Comparison of ENCODE assay signal across 23 cellular contexts in the genomic region with DNA sequence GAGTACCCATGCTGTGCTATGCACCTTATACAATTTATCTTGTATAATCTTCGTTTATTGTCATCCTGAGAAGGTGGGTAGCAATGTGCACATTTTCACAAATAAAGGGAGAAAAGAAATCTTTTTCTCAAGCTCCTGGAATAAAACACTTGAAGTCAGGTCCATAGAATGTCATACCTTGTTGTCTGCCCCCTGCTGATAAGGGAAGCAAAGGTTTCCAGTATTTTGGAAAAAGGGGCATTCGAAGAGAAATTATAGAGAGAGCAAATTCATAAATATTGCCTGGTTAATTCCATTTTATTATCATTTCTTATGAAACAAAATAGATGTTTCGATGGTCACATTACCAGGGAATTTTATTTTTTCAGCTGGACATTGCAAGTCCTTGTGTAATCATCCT.
DNase-seq lines count a peak whose midpoint lies in the region; TF ChIP-seq lines count a peak whose summit lies in the region.
"Had no signal": no experiment of that assay in that cellular context is flagged by ENCODE, and none has a peak within 500 bp of the region (broad histone marks: within the 10 kb centered on the region; RNA-seq: fewer than 3 reads in every experiment).

No MANE protein-coding gene starts in this region.

- no peaks in the 10 kb centered on the region for H3K79me1 ChIP-seq in mesendoderm (ENCODE audit: low read length)

- H3K4me1 ChIP-seq in mesendoderm (ENCODE audit: control insufficient read depth, low read depth, low read length), result no peaks in the 10 kb centered on the region
- H3K4me1 ChIP-seq: transverse colon had no signal

- no peak overlapping the region for H3K9ac ChIP-seq in mesendoderm (ENCODE audit: low read length)
- H3K9ac ChIP-seq: BLaER1 treated with 17β-estradiol and CSF1 and Interleukin-3, amounts not matched to agents 10 nM and 100 nM had no signal

- no peaks in the 10 kb centered on the region for H3K9me3 Mint-ChIP-seq in chondrocyte (ENCODE audit: low read depth)
- H3K9me3 Mint-ChIP-seq: activated naive CD8-positive, alpha-beta T cell treated with anti-CD3 and anti-CD28 coated beads, Interleukin-2, amount 10 ng/mL, durations not matched to agents 7 days and 5 days; IgD-negative memory B cell; natural killer cell treated with Interleukin-12 subunit alpha and Interleukin-12 subunit beta and Interleukin-15 and Interleukin-18, amount 100 ng/mL, for 72 hours had no signal

- no peak overlapping the region for H2BK5ac ChIP-seq in mesendoderm (ENCODE audit: low read length)

- no peak overlapping the region for H2BK120ac ChIP-seq in mesendoderm (ENCODE audit: low read depth, low read length)

- DNase-seq in DMS 273 (lab: John Stamatoyannopoulos, UW; ENCODE audit: unreplicated experiment) (peak; percentile 5), DMS 273 treated with DMSO at 0.1 percent for 48 hours (lab: John Stamatoyannopoulos, UW) (no peak), chondrocyte (ENCODE audit: low spot score) (no peak), mesendoderm (peak; percentile 22), GM19240 (ENCODE audit: insufficient read length, low spot score) (no peak), NCI-H2171 (lab: John Stamatoyannopoulos, UW) (no peak), NCI-H748 (lab: John Stamatoyannopoulos, UW; ENCODE audit: unreplicated experiment) (no peak)
- DNase-seq: 8988T; activated naive CD8-positive, alpha-beta T cell treated with anti-CD3 and anti-CD28 coated beads, Interleukin-2, amount 10 ng/mL, durations not matched to agents 7 days and 5 days; H7; heart right ventricle; midbrain; NCI-H2029 treated with DMSO at 0.1 percent for 48 hours; ovary; right cardiac atrium; stimulated activated CD4-positive, alpha-beta T cell treated with anti-CD3 and anti-CD28 coated beads, Interleukin-15, amount 100 ng/mL, for 24 hours; transverse colon; WERI-Rb-1 had no signal

- H3K36me3 ChIP-seq in mesendoderm (ENCODE audit: control insufficient read depth, insufficient read depth, low read length), result no peaks in the 10 kb centered on the region
- H3K36me3 ChIP-seq: BLaER1 treated with 17β-estradiol and CSF1 and Interleukin-3, amounts not matched to agents 10 nM and 100 nM; heart right ventricle; ovary; transverse colon; WERI-Rb-1 had no signal

- H3K18ac ChIP-seq in mesendoderm (ENCODE audit: low read length), result no peak overlapping the region

- no peaks in the 10 kb centered on the region for H3K79me2 ChIP-seq in mesendoderm (ENCODE audit: control insufficient read depth, insufficient read depth, low read length)

- peaks cover 2% of the 10 kb centered on the region for H3K4me1 Mint-ChIP-seq in chondrocyte (ENCODE audit: low read depth)

- no peak overlapping the region for H3K4me3 Mint-ChIP-seq in chondrocyte (ENCODE audit: unreplicated experiment)
- H3K4me3 Mint-ChIP-seq: activated naive CD8-positive, alpha-beta T cell treated with anti-CD3 and anti-CD28 coated beads, Interleukin-2, amount 10 ng/mL, durations not matched to agents 7 days and 5 days; IgD-negative memory B cell; natural killer cell treated with Interleukin-12 subunit alpha and Interleukin-12 subunit beta and Interleukin-15 and Interleukin-18, amount 100 ng/mL, for 72 hours had no signal

- TF ChIP-seq CTCF in LNCAP (IDR thresholded peaks at IDR 0.05) (peak; percentile 34; the same call in 1 of the 2 replicates), chondrocyte (IDR thresholded peaks at IDR 0.05) (peak; percentile 49)

- no peak overlapping the region for H3K56ac ChIP-seq in mesendoderm (ENCODE audit: low read length)

- no peak overlapping the region for H4K8ac ChIP-seq in mesendoderm (ENCODE audit: low read depth, low read length)

- no peak overlapping the region for H3K4ac ChIP-seq in mesendoderm (ENCODE audit: low read depth, low read length)

- no peak overlapping the region for H3K27ac ChIP-seq in mesendoderm (ENCODE audit: low read depth, low read length)
- H3K27ac ChIP-seq: BLaER1 treated with 17β-estradiol and CSF1 and Interleukin-3, amounts not matched to agents 10 nM and 100 nM; heart right ventricle; ovary; SK-N-MC; transverse colon; WERI-Rb-1 had no signal

- H3K4me3 ChIP-seq in mesendoderm (ENCODE audit: low read length), result no peak overlapping the region
- H3K4me3 ChIP-seq: BLaER1 treated with 17β-estradiol and CSF1 and Interleukin-3, amounts not matched to agents 10 nM and 100 nM; heart right ventricle; ovary; SK-N-MC; transverse colon had no signal

- H4K5ac ChIP-seq in mesendoderm (ENCODE audit: low read length), result no peak overlapping the region

- no peak overlapping the region for H3K4me2 ChIP-seq in mesendoderm (ENCODE audit: low read length)
- H3K4me2 ChIP-seq: BLaER1 treated with 17β-estradiol and CSF1 and Interleukin-3, amounts not matched to agents 10 nM and 100 nM had no signal

- no peak overlapping the region for H3K27ac Mint-ChIP-seq in chondrocyte (ENCODE audit: unreplicated experiment)
- H3K27ac Mint-ChIP-seq: activated naive CD8-positive, alpha-beta T cell treated with anti-CD3 and anti-CD28 coated beads, Interleukin-2, amount 10 ng/mL, durations not matched to agents 7 days and 5 days; IgD-negative memory B cell; natural killer cell treated with Interleukin-12 subunit alpha and Interleukin-12 subunit beta and Interleukin-15 and Interleukin-18, amount 100 ng/mL, for 72 hours had no signal

- WGBS in mesendoderm (ENCODE audit: extremely low coverage, insufficient coverage, low lambda C conversion rate), result no CpG with 5 or more reads among the region's 3 CpGs

- H3K27me3 Mint-ChIP-seq in chondrocyte (ENCODE audit: low read depth), result peaks cover 9% of the 10 kb centered on the region
- H3K27me3 Mint-ChIP-seq: activated naive CD8-positive, alpha-beta T cell treated with anti-CD3 and anti-CD28 coated beads, Interleukin-2, amount 10 ng/mL, durations not matched to agents 7 days and 5 days; natural killer cell treated with Interleukin-12 subunit alpha and Interleukin-12 subunit beta and Interleukin-15 and Interleukin-18, amount 100 ng/mL, for 72 hours had no signal

- H2AK5ac ChIP-seq in mesendoderm (ENCODE audit: low read length), result no peak overlapping the region

- H3K27me3 ChIP-seq in mesendoderm (ENCODE audit: insufficient read depth, low read length, poor library complexity), result no peaks in the 10 kb centered on the region
- H3K27me3 ChIP-seq: BLaER1 treated with 17β-estradiol and CSF1 and Interleukin-3, amounts not matched to agents 10 nM and 100 nM; heart right ventricle; ovary; transverse colon had no signal

- no peak overlapping the region for H2BK15ac ChIP-seq in mesendoderm (replicated peaks; ENCODE audit: low read depth)

- no peak overlapping the region for H3K23ac ChIP-seq in mesendoderm (ENCODE audit: low read length)

- no peaks in the 10 kb centered on the region for H3K36me3 Mint-ChIP-seq in chondrocyte (ENCODE audit: low read depth)
- H3K36me3 Mint-ChIP-seq: activated naive CD8-positive, alpha-beta T cell treated with anti-CD3 and anti-CD28 coated beads, Interleukin-2, amount 10 ng/mL, durations not matched to agents 7 days and 5 days; natural killer cell treated with Interleukin-12 subunit alpha and Interleukin-12 subunit beta and Interleukin-15 and Interleukin-18, amount 100 ng/mL, for 72 hours had no signal

Comparison
In these comparisons a context has a peak if more than half of its experiments do, and no peak if none do; other contexts are left out.
1. DNase-seq: peak in DMS 273 (single experiment) and mesendoderm (single experiment); none in DMS 273 treated with DMSO at 0.1 percent for 48 hours (single experiment), chondrocyte (single experiment), GM19240 (single experiment), NCI-H2171 (single experiment) and NCI-H748 (single experiment).